In genomic region chr3:12967751-12968209, GRCh38 we compare ENCODE assay signal across 8 cellular contexts.
DNase-seq lines count a peak whose midpoint lies in the region; ATAC-seq, FAIRE-seq and TF ChIP-seq lines count a peak whose summit lies in the region.

No MANE protein-coding gene starts in this region.

- H3K4me1 ChIP-seq in astrocyte (ENCODE audit: insufficient read depth, low read length) = peaks cover 16% of the 10 kb centered on the region
- peaks cover 40% of the 10 kb centered on the region for H3K4me1 ChIP-seq in hepatocyte (ENCODE audit: insufficient read depth)
- H3K4me1 ChIP-seq in vagina = peaks cover 60% of the 10 kb centered on the region

- peak overlapping the region; percentile 78 for H3K27ac Mint-ChIP-seq in astrocyte (ENCODE audit: unreplicated experiment)

- H3K36me3 ChIP-seq in astrocyte (ENCODE audit: insufficient read depth, low read length) (no peaks in the 10 kb centered on the region), hepatocyte (replicated peaks; ENCODE audit: insufficient read depth, low read depth) (no peaks in the 10 kb centered on the region), vagina (no peaks in the 10 kb centered on the region)

- H4K20me1 ChIP-seq in astrocyte (ENCODE audit: insufficient read depth, low read length) (peaks cover 42% of the 10 kb centered on the region), hepatocyte (ENCODE audit: insufficient read depth, poor library complexity, severe bottlenecking) (peaks cover 20% of the 10 kb centered on the region)

- ATAC-seq in GM21717 (IDR thresholded peaks at IDR 0.05; ENCODE audit: unreplicated experiment) = peak; percentile 66

- no peaks in the 10 kb centered on the region for H3K9me2 ChIP-seq in hepatocyte (replicated peaks; ENCODE audit: insufficient read depth)

- H3K9me3 ChIP-seq in astrocyte (ENCODE audit: insufficient read depth, low read depth, low read length) (no peaks in the 10 kb centered on the region), hepatocyte (ENCODE audit: low read depth) (no peaks in the 10 kb centered on the region), vagina (no peaks in the 10 kb centered on the region)

- in situ Hi-C loops in KBM-7 (cut with MboI; ENCODE audit: low pct_unique_long_range_greater_than_20kb, low sequenced_read_pairs) = no loop called here

- no peak for TF ChIP-seq CTCF in astrocyte (IDR thresholded peaks at IDR 0.05; ENCODE audit: insufficient read depth, low read depth, low read length)
- TF ChIP-seq CTCF in hepatocyte (IDR thresholded peaks at IDR 0.05; ENCODE audit: poor library complexity) = no peak
- no peak for TF ChIP-seq CTCF in retinal pigment epithelial cell (conservative IDR thresholded peaks at IDR 0.05; ENCODE audit: low read depth, low read length)
- TF ChIP-seq CTCF in vagina (IDR thresholded peaks at IDR 0.05) = no peak

- peaks cover 11% of the 10 kb centered on the region for H3K27me3 Mint-ChIP-seq in astrocyte (ENCODE audit: low read depth, unreplicated experiment)

- TF ChIP-seq POLR2A in vagina (IDR thresholded peaks at IDR 0.05) = no peak

- H2AFZ ChIP-seq in astrocyte (ENCODE audit: low read depth, low read length) (peak overlapping the region; percentile 72), hepatocyte (peak overlapping the region; percentile 69)

- H3K4me1 Mint-ChIP-seq in astrocyte (ENCODE audit: low read depth, unreplicated experiment) = peaks cover 21% of the 10 kb centered on the region

- H3K27ac ChIP-seq in astrocyte (ENCODE audit: low read depth, low read length) (no peak overlapping the region), hepatocyte (no peak overlapping the region), vagina (peak overlapping the region; percentile 41)

- H3K9me3 Mint-ChIP-seq in astrocyte (ENCODE audit: unreplicated experiment) = no peaks in the 10 kb centered on the region

- intact Hi-C loops in vagina (cut with DNase I) = no loop called here

- peak overlapping the region; percentile 42 for H3K9ac ChIP-seq in astrocyte (ENCODE audit: low read length)

- DNase-seq in CMK (ENCODE audit: low read depth) (peak; percentile 76), KBM-7 (peak; percentile 60), T1000 (lab: John Stamatoyannopoulos, UW) (peak; percentile 88), astrocyte (ENCODE audit: low read depth) (peak; percentile 63), hepatocyte (ENCODE audit: low spot score) (peak; percentile 96), retinal pigment epithelial cell (ENCODE audit: low read depth) (no peak), vagina (ENCODE audit: extremely low spot score in 2 of 2) (no peak)

- H3K4me3 ChIP-seq in astrocyte (ENCODE audit: insufficient read depth, low read depth, low read length) (peak overlapping the region; percentile 41), hepatocyte (no peak overlapping the region), retinal pigment epithelial cell (ENCODE audit: low read length) (peak overlapping the region; percentile 28), vagina (peak overlapping the region; percentile 78 to 90)

- WGBS in hepatocyte (ENCODE audit: low lambda C conversion rate, missing lambda C conversion rate) = 8% methylated on average over 13 of the region's 40 CpGs

- H3K4me2 ChIP-seq in astrocyte (ENCODE audit: low read length) (peak overlapping the region; percentile 87), hepatocyte (peak overlapping the region; percentile 78)

- no peak for FAIRE-seq in astrocyte (lab: Jason Lieb, UNC)

- H3K79me2 ChIP-seq in astrocyte (ENCODE audit: insufficient read depth, low read length) (peaks cover 40% of the 10 kb centered on the region), hepatocyte (peaks cover 42% of the 10 kb centered on the region)

- peak overlapping the region; percentile 76 for H3K4me3 Mint-ChIP-seq in astrocyte (ENCODE audit: unreplicated experiment)

- peaks cover 5% of the 10 kb centered on the region for H3K36me3 Mint-ChIP-seq in astrocyte (ENCODE audit: low read depth, unreplicated experiment)

- H3K27me3 ChIP-seq in astrocyte (ENCODE audit: insufficient read depth, low read length) (no peaks in the 10 kb centered on the region), hepatocyte (no peaks in the 10 kb centered on the region), vagina (no peaks in the 10 kb centered on the region)

Comparison
In these comparisons a context has a peak if more than half of its experiments do, and no peak if none do; other contexts are left out.
1. DNase-seq: peak in CMK (single experiment), KBM-7 (single experiment), T1000 (single experiment), astrocyte (single experiment) and hepatocyte (single experiment); none in retinal pigment epithelial cell (single experiment) and vagina (0 of 2).